16 cellular contexts compared by ENCODE assay signal in genomic region chr10:121865554-121865953, GRCh38.
"Had no signal": no experiment of that assay in that cellular context is flagged by ENCODE, and none has a peak within 500 bp of the region (broad histone marks: within the 10 kb centered on the region; RNA-seq: fewer than 3 reads in every experiment).

No MANE protein-coding gene starts in this region.

- H3K4me1 ChIP-seq: left lung, right atrium auricular region, tibial artery, vagina had no signal

- H3K9me3 ChIP-seq: left lung, right atrium auricular region, tibial artery, vagina had no signal

- DNase-seq: activated CD4-positive, alpha-beta T cell treated with anti-CD3 and anti-CD28 coated beads, Interleukin-2, amount 50 U/mL, for 1 hour; activated CD4-positive, CD25-positive, alpha-beta regulatory T cell; activated effector memory CD4-positive, alpha-beta T cell treated with Interleukin-2 at 50 U/mL for 16 hours; caudate nucleus; effector CD4-positive, alpha-beta T cell; foreskin melanocyte; head of caudate nucleus; left lung; natural killer cell; nucleus accumbens; small intestine; tibial artery had no signal

- H3K27ac Mint-ChIP-seq: activated naive CD4-positive, alpha-beta T cell treated with anti-CD3 and anti-CD28 coated beads, Interleukin-2, amount 50 U/mL, for 24 hours had no signal

- ATAC-seq: left lung had no signal

- H3K27me3 Mint-ChIP-seq: activated naive CD4-positive, alpha-beta T cell treated with anti-CD3 and anti-CD28 coated beads, Interleukin-2, amount 50 U/mL, for 24 hours had no signal

- H3K27ac ChIP-seq: coronary artery, left lung, right atrium auricular region, tibial artery, vagina had no signal

- H3K27me3 ChIP-seq: left lung, right atrium auricular region, tibial artery, vagina had no signal

- H3K4me3 ChIP-seq: coronary artery, left lung, right atrium auricular region, tibial artery, vagina had no signal

- H3K36me3 ChIP-seq: vagina had no signal

- H3K9me3 Mint-ChIP-seq: activated naive CD4-positive, alpha-beta T cell treated with anti-CD3 and anti-CD28 coated beads, Interleukin-2, amount 50 U/mL, for 24 hours; natural killer cell had no signal

- H3K4me3 Mint-ChIP-seq: activated naive CD4-positive, alpha-beta T cell treated with anti-CD3 and anti-CD28 coated beads, Interleukin-2, amount 50 U/mL, for 24 hours had no signal
